Comparison of ENCODE assay signal across 27 cellular contexts in genomic region chr1:217968085-217968484, GRCh38.
"Had no signal": no experiment of that assay in that cellular context is flagged by ENCODE, and none has a peak within 500 bp of the region (broad histone marks: within the 10 kb centered on the region; RNA-seq: fewer than 3 reads in every experiment).

No MANE protein-coding gene starts in this region.

- H3K9ac ChIP-seq: parathyroid adenoma had no signal

- ATAC-seq: psoas muscle; right cardiac atrium; stimulated activated naive B cell treated with anti-CD40 and anti-IgM and Interleukin-4, amounts not matched to agents 10 μg/mL and 1 μg/mL and 100 μg/mL, for 72 hours had no signal

- H3K4me1 ChIP-seq: parathyroid adenoma, psoas muscle, right lobe of liver, sigmoid colon, stomach, suprapubic skin, testis, tibial artery, transverse colon had no signal

- H3K4me1 Mint-ChIP-seq: natural killer cell; nephron; neural crest cell; stimulated activated effector memory CD8-positive, alpha-beta T cell treated with anti-CD3 and anti-CD28 coated beads, Interleukin-12 subunit alpha, Interleukin-12 subunit beta, amount 100 ng/mL, for 72 hours; stimulated activated naive B cell treated with anti-CD40 and anti-IgM and Interleukin-4, amounts not matched to agents 10 μg/mL and 1 μg/mL and 100 μg/mL, for 72 hours had no signal

- H3K27ac ChIP-seq: ovary, parathyroid adenoma, psoas muscle, right lobe of liver, sigmoid colon, stomach, suprapubic skin, testis, tibial artery, transverse colon had no signal

- H3K27me3 ChIP-seq: ovary, right lobe of liver, sigmoid colon, stomach, suprapubic skin, testis, tibial artery, transverse colon had no signal

- DNase-seq: natural killer cell; occipital lobe; ovary; psoas muscle; right cardiac atrium; right lobe of liver; sigmoid colon; small intestine; stimulated activated CD4-positive, alpha-beta T cell treated with anti-CD3 and anti-CD28 coated beads, Interleukin-15, amount 100 ng/mL, for 24 hours; stimulated activated CD4-positive, alpha-beta T cell treated with anti-CD3 and anti-CD28 coated beads, Interleukin-2, amount 100 ng/mL, for 24 hours; stimulated activated CD4-positive, alpha-beta T cell treated with anti-CD3 and anti-CD28 coated beads, Interleukin-2, amount 100 ng/mL, for 48 hours; stimulated activated CD4-positive, alpha-beta T cell treated with anti-CD3 and anti-CD28 coated beads, Interleukin-4, amount 100 ng/mL, for 24 hours; stimulated activated naive B cell treated with anti-CD40 and anti-IgM and Interleukin-4, amounts not matched to agents 10 μg/mL and 1 μg/mL and 100 μg/mL, for 72 hours; stimulated activated naive CD4-positive, alpha-beta T cell treated with Interleukin-2 at 50 U/mL for 16 hours; stomach; testis; tibial artery; transverse colon had no signal

- H3K27me3 Mint-ChIP-seq: stimulated activated naive B cell treated with anti-CD40 and anti-IgM and Interleukin-4, amounts not matched to agents 10 μg/mL and 1 μg/mL and 100 μg/mL, for 72 hours; stimulated activated naive CD8-positive, alpha-beta T cell treated with anti-CD3 and anti-CD28 coated beads, Interleukin-15, Interleukin-2, amounts not matched to agents 100 ng/mL and 50 ng/mL, for 24 hours had no signal

- FAIRE-seq: small intestine, urothelium cell line had no signal

- H3K4me3 ChIP-seq: ovary, psoas muscle, right lobe of liver, sigmoid colon, stomach, suprapubic skin, testis, tibial artery, transverse colon had no signal

- H3K9me3 Mint-ChIP-seq: type B pancreatic cell had no signal

- H3K9me3 ChIP-seq: ovary, right lobe of liver, testis, transverse colon had no signal

- H3K4me3 Mint-ChIP-seq: natural killer cell; nephron; neural crest cell; stimulated activated effector memory CD8-positive, alpha-beta T cell treated with anti-CD3 and anti-CD28 coated beads, Interleukin-12 subunit alpha, Interleukin-12 subunit beta, amount 100 ng/mL, for 72 hours; stimulated activated naive B cell treated with anti-CD40 and anti-IgM and Interleukin-4, amounts not matched to agents 10 μg/mL and 1 μg/mL and 100 μg/mL, for 72 hours; stimulated activated naive CD8-positive, alpha-beta T cell treated with anti-CD3 and anti-CD28 coated beads, Interleukin-15, Interleukin-2, amounts not matched to agents 100 ng/mL and 50 ng/mL, for 24 hours; type B pancreatic cell had no signal

- H3K36me3 ChIP-seq: ovary, right lobe of liver, sigmoid colon, stomach, suprapubic skin, tibial artery, transverse colon had no signal

- H3K27ac Mint-ChIP-seq: natural killer cell; nephron; progenitor cell of endocrine pancreas; stimulated activated effector memory CD8-positive, alpha-beta T cell treated with anti-CD3 and anti-CD28 coated beads, Interleukin-12 subunit alpha, Interleukin-12 subunit beta, amount 100 ng/mL, for 72 hours; stimulated activated naive B cell treated with anti-CD40 and anti-IgM and Interleukin-4, amounts not matched to agents 10 μg/mL and 1 μg/mL and 100 μg/mL, for 72 hours; stimulated activated naive CD8-positive, alpha-beta T cell treated with anti-CD3 and anti-CD28 coated beads, Interleukin-15, Interleukin-2, amounts not matched to agents 100 ng/mL and 50 ng/mL, for 24 hours; type B pancreatic cell had no signal

- H2AFZ ChIP-seq: parathyroid adenoma had no signal

- H3K36me3 Mint-ChIP-seq: stimulated activated effector memory CD8-positive, alpha-beta T cell treated with anti-CD3 and anti-CD28 coated beads, Interleukin-12 subunit alpha, Interleukin-12 subunit beta, amount 100 ng/mL, for 72 hours; stimulated activated naive B cell treated with anti-CD40 and anti-IgM and Interleukin-4, amounts not matched to agents 10 μg/mL and 1 μg/mL and 100 μg/mL, for 72 hours; type B pancreatic cell had no signal
